In the genomic region with DNA sequence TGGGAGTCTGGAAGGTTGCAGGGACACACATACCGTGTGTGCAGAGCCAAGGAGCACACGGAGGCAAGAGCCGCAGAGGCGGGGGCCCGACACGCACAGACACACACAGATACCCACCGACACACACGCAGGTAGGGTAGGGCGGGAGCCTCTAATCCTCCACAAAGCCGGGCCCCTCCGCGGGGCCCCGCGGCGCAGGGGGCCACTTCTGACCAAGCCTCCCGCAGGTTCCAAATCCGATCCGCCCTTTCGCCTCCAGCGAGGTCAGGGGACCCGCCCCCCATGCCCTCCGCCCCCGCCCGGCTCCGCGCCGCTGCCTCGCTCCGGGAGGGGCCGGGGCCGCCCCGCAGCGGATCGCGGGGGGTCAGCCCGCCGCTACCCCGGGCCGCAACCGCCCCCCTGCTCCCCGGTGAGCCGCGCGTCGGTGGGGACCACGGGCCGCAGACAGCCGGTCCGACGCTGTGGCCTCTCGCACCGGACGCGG, we compare ENCODE assay signal across 9 cellular contexts. TPM values are rescaled to one million over a fixed set of nuclear protein-coding genes. Genes with fewer than 3 reads are reported as not detected.
DNase-seq lines count a peak whose midpoint lies in the region; ATAC-seq lines count a peak whose summit lies in the region.
"Had no signal": no experiment of that assay in that cellular context is flagged by ENCODE, and none has a peak within 500 bp of the region (broad histone marks: within the 10 kb centered on the region; RNA-seq: fewer than 3 reads in every experiment).

No MANE protein-coding gene starts in this region.

- ATAC-seq in left ventricle myocardium superior (peak; percentile 4), HG03469 (IDR thresholded peaks at IDR 0.05; ENCODE audit: unreplicated experiment) (no peak)

- intact Hi-C loops in left ventricle myocardium superior (cut with micrococcal nuclease): loop anchor here (5.0 kb wide), 1 partner anchor 80 kb away; no protein-coding TSS in a partner anchor

- H3K36me3 ChIP-seq in SJCRH30 (no peaks in the 10 kb centered on the region), skeletal muscle tissue (ENCODE audit: control insufficient read depth in 3 of 3, insufficient read depth in 3 of 3, low read length in 3 of 3) (no peaks in the 10 kb centered on the region)

- peak; percentile 54 for DNase-seq in DMS53 (lab: John Stamatoyannopoulos, UW)
- DNase-seq in DMS53 treated with DMSO at 0.1 percent for 48 hours (lab: John Stamatoyannopoulos, UW; ENCODE audit: unreplicated experiment): no peak
- DNase-seq in SJCRH30: peak in 1 of 2 experiments; percentile 38
- DNase-seq in left ventricle myocardium superior: no peak
- no peak for DNase-seq in C1 segment of cervical spinal cord (lab: John Stamatoyannopoulos, UW)
- DNase-seq in GOT3 (lab: John Stamatoyannopoulos, UW): no peak

- H3K9ac ChIP-seq in skeletal muscle tissue (ENCODE audit: low read depth in 1 of 3, low read length in 3 of 3): no peak overlapping the region

- H3K4me3 ChIP-seq in SJCRH30 (peak overlapping the region; percentile 87), skeletal muscle tissue (ENCODE audit: low read length in 3 of 3) (peak overlapping the region; percentile 16 to 43 (median 40))

- peaks cover 3% of the 10 kb centered on the region; the same call in 1 of the 2 replicates for H3K4me1 ChIP-seq in SJCRH30
- H3K4me1 ChIP-seq in skeletal muscle tissue (ENCODE audit: control insufficient read depth in 3 of 3, insufficient read depth in 3 of 3, low read length in 3 of 3): peaks cover 21 to 32% (median 22%) of the 10 kb centered on the region in 3 donors

- H3K27ac ChIP-seq in SJCRH30: no peak overlapping the region
- no peak overlapping the region for H3K27ac ChIP-seq in skeletal muscle tissue (ENCODE audit: low read depth, low read length)

- H3K27me3 ChIP-seq in SJCRH30 (no peaks in the 10 kb centered on the region), skeletal muscle tissue (ENCODE audit: control insufficient read depth in 3 of 3, insufficient read depth in 3 of 3, low read length in 3 of 3) (peaks cover 64 to 74% (median 73%) of the 10 kb centered on the region in 3 donors)

- no peaks in the 10 kb centered on the region for H3K9me3 ChIP-seq in SJCRH30 (replicated peaks)
- H3K9me3 ChIP-seq in skeletal muscle tissue (ENCODE audit: control insufficient read depth in 3 of 3, low read length in 3 of 3): no peaks in the 10 kb centered on the region

RNA-seq across cellular contexts. Expression of a gene that starts 1.4 kb away (rescaled TPM):
- 10.3 and 12.2 TPM in 2 replicates for total RNA-seq in SJCRH30 (2014; rRNA removed; shearing (Covaris generic))
- 0.74 TPM for total RNA-seq in left ventricle myocardium superior
- under 0.01 TPM for total RNA-seq in skeletal muscle tissue
- total RNA-seq: RPMI7951 had no signal
